17 cellular contexts compared by ENCODE assay signal in genomic region chr13:105207586-105208293, GRCh38.
"Had no signal": no experiment of that assay in that cellular context is flagged by ENCODE, and none has a peak within 500 bp of the region (broad histone marks: within the 10 kb centered on the region; RNA-seq: fewer than 3 reads in every experiment).

No MANE protein-coding gene starts in this region.

- H3K27me3 ChIP-seq: sigmoid colon, suprapubic skin, upper lobe of left lung had no signal

- H3K27me3 Mint-ChIP-seq: memory B cell had no signal

- H3K4me1 Mint-ChIP-seq: memory B cell had no signal

- DNase-seq: activated CD4-positive, alpha-beta T cell treated with anti-CD3 and anti-CD28 coated beads, Interleukin-2, amount 50 U/mL, for 4 hours; activated CD4-positive, CD25-positive, alpha-beta regulatory T cell treated with anti-CD3 and anti-CD28 coated beads, Interleukin-2, amount 50 U/mL, for 72 hours; activated naive CD4-positive, alpha-beta T cell treated with anti-CD3 and anti-CD28 coated beads, Interleukin-2, amount 50 U/mL, for 16 hours; activated T-cell treated with anti-CD3 and anti-CD28 coated beads, Interleukin-2, amount 50 U/mL, for 1 hour; amygdala; effector CD4-positive, alpha-beta T cell; head of caudate nucleus; occipital lobe; sigmoid colon; stimulated activated CD4-positive, alpha-beta T cell treated with anti-CD3 and anti-CD28 coated beads, Interleukin-4, amount 100 ng/mL, for 1 hour; stimulated activated CD8-positive, alpha-beta memory T cell treated with anti-CD3 and anti-CD28 coated beads, Interleukin-4, amount 100 ng/mL, for 48 hours; stimulated activated naive CD8-positive, alpha-beta T cell treated with anti-CD3 and anti-CD28 coated beads, Interleukin-15, Interleukin-2, amounts not matched to agents 100 U/mL and 50 U/mL, for 24 hours; upper lobe of left lung had no signal

- H3K27ac ChIP-seq: coronary artery, sigmoid colon, suprapubic skin, upper lobe of left lung had no signal

- H3K4me3 Mint-ChIP-seq: memory B cell; natural killer cell treated with Interleukin-12 subunit alpha and Interleukin-12 subunit beta and Interleukin-15 and Interleukin-18, amount 100 ng/mL, for 72 hours had no signal

- H3K27ac Mint-ChIP-seq: memory B cell; natural killer cell treated with Interleukin-12 subunit alpha and Interleukin-12 subunit beta and Interleukin-15 and Interleukin-18, amount 100 ng/mL, for 72 hours had no signal

- ATAC-seq: natural killer cell treated with Interleukin-12 subunit alpha and Interleukin-12 subunit beta and Interleukin-15 and Interleukin-18, amount 100 ng/mL, for 72 hours; stimulated activated naive CD8-positive, alpha-beta T cell treated with anti-CD3 and anti-CD28 coated beads, Interleukin-15, Interleukin-2, amounts not matched to agents 100 U/mL and 50 U/mL, for 24 hours had no signal

- H3K4me3 ChIP-seq: coronary artery, sigmoid colon, suprapubic skin, upper lobe of left lung had no signal

- H3K9me3 ChIP-seq: sigmoid colon, suprapubic skin, upper lobe of left lung had no signal

- H3K36me3 Mint-ChIP-seq: memory B cell; natural killer cell treated with Interleukin-12 subunit alpha and Interleukin-12 subunit beta and Interleukin-15 and Interleukin-18, amount 100 ng/mL, for 72 hours had no signal

- H3K9me3 Mint-ChIP-seq: memory B cell; natural killer cell treated with Interleukin-12 subunit alpha and Interleukin-12 subunit beta and Interleukin-15 and Interleukin-18, amount 100 ng/mL, for 72 hours had no signal
